ENCODE assay signal across 9 cellular contexts in genomic region chr15:23647421-23648375, GRCh38. TPM values are rescaled to one million over a fixed set of nuclear protein-coding genes. Genes with fewer than 3 reads are reported as not detected.
DNase-seq lines count a peak whose midpoint lies in the region; ATAC-seq and TF ChIP-seq lines count a peak whose summit lies in the region.
"Had no signal": no experiment of that assay in that cellular context is flagged by ENCODE, and none has a peak within 500 bp of the region (broad histone marks: within the 10 kb centered on the region; RNA-seq: fewer than 3 reads in every experiment).

Gene MAGEL2, minus strand, starts transcription at chr15:23647867. Its CDS starts 125 bp downstream, at chr15:23647742.

- no peaks in the 10 kb centered on the region for H3K9me3 ChIP-seq in lower lobe of right lung
- no peaks in the 10 kb centered on the region for H3K9me3 ChIP-seq in thoracic aorta

- H3K4me1 ChIP-seq in lower lobe of right lung (no peaks in the 10 kb centered on the region), thoracic aorta (ENCODE audit: control insufficient read depth in 1 of 2, low read depth in 2 of 2) (peaks cover 0 to 5% of the 10 kb centered on the region in 2 donors)

- TF ChIP-seq CTCF in astrocyte of the spinal cord (IDR thresholded peaks at IDR 0.05; ENCODE audit: low read depth, low read length) = no peak
- TF ChIP-seq CTCF in lower lobe of right lung (IDR thresholded peaks at IDR 0.05) = no peak
- TF ChIP-seq CTCF in thoracic aorta (IDR thresholded peaks at IDR 0.05) = no peak

- peak in 2 of 3 experiments; percentile 71 to 80 for DNase-seq in NCI-H1417 (lab: John Stamatoyannopoulos, UW)
- DNase-seq in NCI-H1417 treated with DMSO at 0.1 percent for 48 hours (lab: John Stamatoyannopoulos, UW) = no peak
- peak; percentile 17 for DNase-seq in astrocyte of the spinal cord (ENCODE audit: low read depth, low spot score)
- DNase-seq in lower lobe of right lung = peak; percentile 28
- DNase-seq in thoracic aorta (ENCODE audit: low spot score) = no peak
- DNase-seq in NAMALWA (ENCODE audit: low spot score) = no peak
- no peak for DNase-seq in SIG-M5 (lab: John Stamatoyannopoulos, UW)
- DNase-seq: activated CD8-positive, alpha-beta memory T cell treated with anti-CD3 and anti-CD28 coated beads, Interleukin-2, amount 10 ng/mL, durations not matched to agents 7 days and 5 days had no signal

- intact Hi-C loops in lower lobe of right lung (cut with DNase I) = loop anchor here (10.0 kb wide), 1 partner anchor 227 kb away; no protein-coding TSS in a partner anchor

- in situ Hi-C loops in astrocyte of the spinal cord (cut with HindIII; ENCODE audit: low sequenced_read_pairs) = no loop called here

- H3K27ac ChIP-seq in lower lobe of right lung = no peak within 1 kb of the TSS
- H3K27ac ChIP-seq in thoracic aorta = no peak within 1 kb of the TSS

- H3K36me3 ChIP-seq in lower lobe of right lung = no peaks in the 10 kb centered on the region
- H3K36me3 ChIP-seq in thoracic aorta = no peaks in the 10 kb centered on the region

- ATAC-seq in lower lobe of right lung = peak; percentile 13 to 21
- no peak for ATAC-seq in thoracic aorta (ENCODE audit: insufficient number of reproducible peaks, low FRiP score, low read depth)
- ATAC-seq in GM21717 (IDR thresholded peaks at IDR 0.05; ENCODE audit: unreplicated experiment) = no peak
- ATAC-seq: activated CD8-positive, alpha-beta memory T cell treated with anti-CD3 and anti-CD28 coated beads, Interleukin-2, amount 10 ng/mL, durations not matched to agents 7 days and 5 days had no signal

- H3K27me3 ChIP-seq in lower lobe of right lung (ENCODE audit: low read depth) (peaks cover 17% of the 10 kb centered on the region), thoracic aorta (replicated peaks; ENCODE audit: insufficient read depth) (no peaks in the 10 kb centered on the region)

- peak within 1 kb of the TSS; percentile 42 for H3K4me3 ChIP-seq in astrocyte of the spinal cord (ENCODE audit: low read depth, low read length)
- H3K4me3 ChIP-seq in lower lobe of right lung = peak within 1 kb of the TSS; percentile 37
- peak within 1 kb of the TSS; percentile 48 for H3K4me3 ChIP-seq in thoracic aorta

RNA-seq across cellular contexts. Expression of gene MAGEL2, which starts in this region (rescaled TPM):
- 0.12 TPM for total RNA-seq in lower lobe of right lung
- total RNA-seq in thoracic aorta = under 1 TPM in 1 of 2 donors, not detected in 1; 0.56 TPM
- total RNA-seq: activated CD8-positive, alpha-beta memory T cell treated with anti-CD3 and anti-CD28 coated beads, Interleukin-2, amount 10 ng/mL, durations not matched to agents 7 days and 5 days had no signal

Comparison
In these comparisons a context has a peak if more than half of its experiments do, and no peak if none do; other contexts are left out.
1. DNase-seq: peak in NCI-H1417 (2 of 3) and astrocyte of the spinal cord (single experiment); none in NCI-H1417 treated with DMSO at 0.1 percent for 48 hours (single experiment), thoracic aorta (single experiment), NAMALWA (single experiment) and SIG-M5 (single experiment).
2. Peak in DNase-seq, ATAC-seq and H3K4me3 ChIP-seq in lower lobe of right lung; RNA of the gene not detected or under 1 TPM.
3. Peak in every context shown above with its lines, with median percentiles within 50 percentile points of each other: H3K4me3 ChIP-seq.